Comparison of ENCODE assay signal across 9 cellular contexts in genomic region chr20:62624719-62625455, GRCh38. TPM values are rescaled to one million over a fixed set of nuclear protein-coding genes. Genes with fewer than 3 reads are reported as not detected.
A peak's percentile ranks its signal among the peaks of the same experiment; 100 is the strongest.
DNase-seq lines count a peak whose midpoint lies in the region; ATAC-seq, FAIRE-seq and TF ChIP-seq lines count a peak whose summit lies in the region.
"Had no signal": no experiment of that assay in that cellular context is flagged by ENCODE, and none has a peak within 500 bp of the region (broad histone marks: within the 10 kb centered on the region; RNA-seq: fewer than 3 reads in every experiment).

No MANE protein-coding gene starts in this region.

- H3K9me1 ChIP-seq in K562 (ENCODE audit: control insufficient read depth, insufficient read depth, low read length) = no peaks in the 10 kb centered on the region

- H4K20me1 ChIP-seq in K562 (replicated peaks; ENCODE audit: control insufficient read depth, insufficient read depth, low read length) = no peaks in the 10 kb centered on the region

- CTCF ChIA-PET in activated naive CD4-positive, alpha-beta T cell treated with anti-CD3 and anti-CD28 coated beads, Interleukin-2, amount 10 ng/mL, durations not matched to agents 7 days and 5 days (lab: Charles Lee) = interaction anchor here (1.2 to 2.5 kb wide), 5 partner anchors 10 to 167 kb away, joined by 3 to 8 read pairs (median 5); partner anchors contain the start of gene SLCO4A1
- CTCF ChIA-PET in K562 (lab: Yijun Ruan, JAX; ENCODE audit: low intra/inter-chr PET ratio) = no interaction called here

- ATAC-seq in K562 (no peak), HG02870 (IDR thresholded peaks at IDR 0.05; ENCODE audit: unreplicated experiment) (no peak), HG03565 (IDR thresholded peaks at IDR 0.05; ENCODE audit: unreplicated experiment) (no peak)

- 59% methylated on average over 31 of the region's 32 CpGs for WGBS in K562 (ENCODE audit: insufficient coverage, low coverage, missing lambda C conversion rate)
- no CpG with 5 or more reads among the region's 32 CpGs for WGBS in mesendoderm (ENCODE audit: extremely low coverage, insufficient coverage, low lambda C conversion rate)
- 86% methylated on average over 32 of the region's 32 CpGs; no CpG with 5 or more reads in 1 of the 2 donors for WGBS in transverse colon (ENCODE audit: low coverage in 1 of 2), 2 donors

- no peak for TF ChIP-seq RAD21 in K562 (CRISPR knock-in tag; conservative IDR thresholded peaks at IDR 0.05 in 1 of 2, IDR thresholded peaks at IDR 0.05 in 1 of 2)

- no peak overlapping the region for H3K56ac ChIP-seq in mesendoderm (ENCODE audit: low read length)

- no peak overlapping the region for H2BK15ac ChIP-seq in mesendoderm (replicated peaks; ENCODE audit: low read depth)

- H3K79me1 ChIP-seq in mesendoderm (ENCODE audit: low read length) = no peaks in the 10 kb centered on the region

- intact Hi-C loops in K562 (cut with micrococcal nuclease) (loop anchor here (5.0 kb wide), 1 partner anchor 182 kb away; no protein-coding TSS in a partner anchor), transverse colon (cut with DNase I; ENCODE audit: low total_unique reads) (no loop called here)

- H4K5ac ChIP-seq in mesendoderm (ENCODE audit: low read length) = no peak overlapping the region

- TF ChIP-seq POLR2A in K562 (conservative IDR thresholded peaks at IDR 0.05) (no peak), transverse colon (IDR thresholded peaks at IDR 0.05) (no peak)

- H3K4me3 ChIP-seq in K562 (no peak overlapping the region), mesendoderm (ENCODE audit: low read length) (no peak overlapping the region), transverse colon (peak overlapping the region in 1 of 4 donors; percentile 20)

- BruUV-seq in K562 (replicated peaks; lab: Mats Ljungman, UMichigan) = no TSS peak

- H3K4me1 Mint-ChIP-seq in activated naive CD4-positive, alpha-beta T cell treated with anti-CD3 and anti-CD28 coated beads, Interleukin-2, amount 10 ng/mL, durations not matched to agents 7 days and 5 days = peaks cover 40% of the 10 kb centered on the region

- no peak overlapping the region for H3K18ac ChIP-seq in mesendoderm (ENCODE audit: low read length)

- peak overlapping the region; percentile 71 for H3K27ac Mint-ChIP-seq in activated naive CD4-positive, alpha-beta T cell treated with anti-CD3 and anti-CD28 coated beads, Interleukin-2, amount 10 ng/mL, durations not matched to agents 7 days and 5 days

- peaks cover 20% of the 10 kb centered on the region for H3K27me3 Mint-ChIP-seq in activated naive CD4-positive, alpha-beta T cell treated with anti-CD3 and anti-CD28 coated beads, Interleukin-2, amount 10 ng/mL, durations not matched to agents 7 days and 5 days

- H3K9me3 ChIP-seq in K562 (replicated peaks; ENCODE audit: control insufficient read depth, insufficient read depth, low read depth, low read length) = no peaks in the 10 kb centered on the region
- H3K9me3 ChIP-seq in transverse colon = no peaks in the 10 kb centered on the region

- no peaks in the 10 kb centered on the region for H3K79me2 ChIP-seq in K562 (ENCODE audit: control insufficient read depth, insufficient read depth, low read length)
- no peaks in the 10 kb centered on the region for H3K79me2 ChIP-seq in mesendoderm (ENCODE audit: control insufficient read depth, insufficient read depth, low read length)

- H3K4ac ChIP-seq in mesendoderm (ENCODE audit: low read depth, low read length) = no peak overlapping the region

- no peak overlapping the region for H2BK120ac ChIP-seq in mesendoderm (ENCODE audit: low read depth, low read length)

- H3K4me2 ChIP-seq in K562 (ENCODE audit: insufficient read depth, low read length) = no peak overlapping the region
- no peak overlapping the region for H3K4me2 ChIP-seq in mesendoderm (ENCODE audit: low read length)

- H3K27me3 ChIP-seq in K562 (ENCODE audit: control insufficient read depth in 2 of 2, insufficient read depth in 2 of 2, low read length in 2 of 2) (peaks cover 1 to 25% of the 10 kb centered on the region in 2 experiments), mesendoderm (ENCODE audit: insufficient read depth, low read length, poor library complexity) (no peaks in the 10 kb centered on the region), transverse colon (no peaks in the 10 kb centered on the region)

- peak overlapping the region; percentile 25 for H2AK5ac ChIP-seq in mesendoderm (ENCODE audit: low read length)

- H3K9me3 Mint-ChIP-seq in activated naive CD4-positive, alpha-beta T cell treated with anti-CD3 and anti-CD28 coated beads, Interleukin-2, amount 10 ng/mL, durations not matched to agents 7 days and 5 days = no peaks in the 10 kb centered on the region

- H3K27ac ChIP-seq in K562 (ENCODE audit: extremely low read depth, low read depth, low read length) = no peak overlapping the region
- no peak overlapping the region for H3K27ac ChIP-seq in mesendoderm (ENCODE audit: low read depth, low read length)
- peak overlapping the region; percentile 91 to 95 (median 94) for H3K27ac ChIP-seq in transverse colon

- TF ChIP-seq CTCF in K562 (IDR thresholded peaks at IDR 0.05 in 2 of 3, conservative IDR thresholded peaks at IDR 0.05 in 1 of 3; ENCODE audit: insufficient read depth in 2 of 3, low read depth in 1 of 3, low read length in 3 of 3) = no peak
- no peak for TF ChIP-seq CTCF in transverse colon (IDR thresholded peaks at IDR 0.05)

- no peak overlapping the region for H2BK5ac ChIP-seq in mesendoderm (ENCODE audit: low read length)

- DNase-seq in activated naive CD4-positive, alpha-beta T cell treated with anti-CD3 and anti-CD28 coated beads, Interleukin-2, amount 10 ng/mL, durations not matched to agents 7 days and 5 days = no peak
- DNase-seq in activated naive CD4-positive, alpha-beta T cell treated with Interleukin-2 at 50 U/mL for 16 hours = no peak
- no peak for DNase-seq in K562 (ENCODE audit: extremely low read depth in 1 of 4, low spot score in 3 of 4)
- no peak for DNase-seq in mesendoderm
- no peak for DNase-seq in transverse colon
- no peak for DNase-seq in activated effector memory CD4-positive, alpha-beta T cell treated with anti-CD3 and anti-CD28 coated beads, Interleukin-2, amount 50 U/mL, for 16 hours

- H3K36me3 Mint-ChIP-seq in activated naive CD4-positive, alpha-beta T cell treated with anti-CD3 and anti-CD28 coated beads, Interleukin-2, amount 10 ng/mL, durations not matched to agents 7 days and 5 days = no peaks in the 10 kb centered on the region

- FAIRE-seq in K562 (lab: Jason Lieb, UNC) = no peak
- FAIRE-seq: TTC549 had no signal

- in situ Hi-C loops in K562 (cut with MboI) = no loop called here
- in situ Hi-C loops in transverse colon (cut with MboI; ENCODE audit: low pct_ligation_motif_present in 1 of 4, low pct_unique_long_range_greater_than_20kb in 1 of 4, low sequenced_read_pairs in 3 of 4) = no loop called here

- H3K9ac ChIP-seq in K562 (ENCODE audit: insufficient read depth in 1 of 2, low read depth in 2 of 2, low read length in 2 of 2) (0 out of 4 replicates have a peak overlapping the region, but pooled peaks of 1 of the 2 experiments have one; percentile 62), mesendoderm (ENCODE audit: low read length) (no peak overlapping the region)

- H3K4me3 Mint-ChIP-seq in activated naive CD4-positive, alpha-beta T cell treated with anti-CD3 and anti-CD28 coated beads, Interleukin-2, amount 10 ng/mL, durations not matched to agents 7 days and 5 days = no peak overlapping the region

- H3K36me3 ChIP-seq in K562 (ENCODE audit: control insufficient read depth, insufficient read depth, low read length) (no peaks in the 10 kb centered on the region), mesendoderm (ENCODE audit: control insufficient read depth, insufficient read depth, low read length) (no peaks in the 10 kb centered on the region), transverse colon (no peaks in the 10 kb centered on the region)

- H4K8ac ChIP-seq in mesendoderm (ENCODE audit: low read depth, low read length) = no peak overlapping the region

- POLR2A ChIA-PET in K562 (lab: Yijun Ruan, JAX) = interaction anchor here (0.5 to 1.6 kb wide), 4 partner anchors 12 to 42 kb away, joined by 3 to 8 read pairs (median 6); partner anchors contain the start of gene SLCO4A1

- H3K4me1 ChIP-seq in K562 (replicated peaks in 1 of 2; ENCODE audit: control insufficient read depth in 2 of 2, insufficient read depth in 2 of 2, low read length in 2 of 2) = peaks cover 13 to 55% of the 10 kb centered on the region in 2 experiments
- peaks cover 7% of the 10 kb centered on the region for H3K4me1 ChIP-seq in mesendoderm (ENCODE audit: control insufficient read depth, low read depth, low read length)
- peaks cover 22 to 33% (median 27%) of the 10 kb centered on the region in 4 donors for H3K4me1 ChIP-seq in transverse colon

- no peak overlapping the region for H3K23ac ChIP-seq in mesendoderm (ENCODE audit: low read length)

- H2AFZ ChIP-seq in K562 (ENCODE audit: low read depth, low read length) = peak overlapping the region; percentile 10; the same call in 1 of the 2 replicates

- TF ChIP-seq EP300 in K562 (IDR thresholded peaks at IDR 0.05; ENCODE audit: low read length) (no peak), transverse colon (IDR thresholded peaks at IDR 0.05; ENCODE audit: low read depth) (no peak)

RNA-seq across cellular contexts. Expression of gene SLCO4A1, which starts 17.4 kb away (rescaled TPM):
- total RNA-seq in K562 (2011; cell fraction: chromatin; rRNA removed; ENCODE audit: low replicate concordance) = 21.8 and 48.7 TPM in 2 replicates
- total RNA-seq in K562 (2011; cell fraction: nucleolus; rRNA removed) = 35.3 and 40.5 TPM in 2 replicates
- total RNA-seq in K562 (2011; cell fraction: nucleoplasm; rRNA removed) = 24.4 TPM in 2 replicates
- total RNA-seq in K562 (2014; rRNA removed) = 16.2 and 26.3 TPM in 2 replicates
- total RNA-seq in K562 (2014; rRNA removed; fragmentation: Illumina TruSeq; extraction: Trizol) = 6.8 and 7.3 TPM in 2 replicates
- total RNA-seq in K562 (2015; rRNA removed; fragmentation: Illumina TruSeq; extraction: Trizol) = 12.1 and 13.9 TPM in 2 replicates
- 21.9 and 25.2 TPM in 2 replicates for total RNA-seq in K562 (2021)
- 12.3 and 13.2 TPM in 2 replicates for polyA plus RNA-seq in K562 (2011; rRNA removed)
- 10.5 and 25.9 TPM in 2 replicates for polyA plus RNA-seq in K562 (2011; cell fraction: cytosol; rRNA removed)
- 46.8 and 83.4 TPM in 2 replicates for polyA plus RNA-seq in K562 (2011; cell fraction: nucleus; rRNA removed)
- 6.1 and 15.2 TPM in 2 replicates for polyA plus RNA-seq in K562 (2012)
- polyA plus RNA-seq in K562 (2014; fragmentation: Illumina TruSeq; extraction: Trizol) = 13.6 and 15.4 TPM in 2 replicates
- polyA plus RNA-seq in K562 (2014; fragmentation: Nextera tagmentation; extraction: Ambion mirVana) = 1 to 10 TPM; 1.6 to 3.1 TPM
- polyA plus RNA-seq in K562 (2014; rRNA removed) = 12.8 and 17.7 TPM in 2 replicates
- polyA minus RNA-seq in K562 (2011; rRNA and poly(A)+ RNA removed) = 5.1 and 5.5 TPM in 2 replicates
- polyA minus RNA-seq in K562 (2011; cell fraction: cytosol; rRNA and poly(A)+ RNA removed) = 13.4 and 13.6 TPM in 2 replicates
- polyA minus RNA-seq in K562 (2011; cell fraction: nucleus; rRNA and poly(A)+ RNA removed) = 11.7 and 15.8 TPM in 2 replicates
- polyA plus RNA-seq in mesendoderm (2013, experiment 1 of 2) = 1.6 TPM
- polyA plus RNA-seq in mesendoderm (2013, experiment 2 of 2) = 1.8 TPM
- total RNA-seq in transverse colon = 100 to 1,000 TPM in 1 of 4 donors, 10 to 100 TPM in 3; 13.7 to 375 (median 60.0) TPM

Comparison
In these comparisons a context has a peak if more than half of its experiments do, and no peak if none do; other contexts are left out.
1. H3K27ac ChIP-seq: peak in transverse colon (4 of 4); none in K562 (single experiment) and mesendoderm (single experiment).